Comparison of ENCODE assay signal across 1 cellular context in the genomic region with DNA sequence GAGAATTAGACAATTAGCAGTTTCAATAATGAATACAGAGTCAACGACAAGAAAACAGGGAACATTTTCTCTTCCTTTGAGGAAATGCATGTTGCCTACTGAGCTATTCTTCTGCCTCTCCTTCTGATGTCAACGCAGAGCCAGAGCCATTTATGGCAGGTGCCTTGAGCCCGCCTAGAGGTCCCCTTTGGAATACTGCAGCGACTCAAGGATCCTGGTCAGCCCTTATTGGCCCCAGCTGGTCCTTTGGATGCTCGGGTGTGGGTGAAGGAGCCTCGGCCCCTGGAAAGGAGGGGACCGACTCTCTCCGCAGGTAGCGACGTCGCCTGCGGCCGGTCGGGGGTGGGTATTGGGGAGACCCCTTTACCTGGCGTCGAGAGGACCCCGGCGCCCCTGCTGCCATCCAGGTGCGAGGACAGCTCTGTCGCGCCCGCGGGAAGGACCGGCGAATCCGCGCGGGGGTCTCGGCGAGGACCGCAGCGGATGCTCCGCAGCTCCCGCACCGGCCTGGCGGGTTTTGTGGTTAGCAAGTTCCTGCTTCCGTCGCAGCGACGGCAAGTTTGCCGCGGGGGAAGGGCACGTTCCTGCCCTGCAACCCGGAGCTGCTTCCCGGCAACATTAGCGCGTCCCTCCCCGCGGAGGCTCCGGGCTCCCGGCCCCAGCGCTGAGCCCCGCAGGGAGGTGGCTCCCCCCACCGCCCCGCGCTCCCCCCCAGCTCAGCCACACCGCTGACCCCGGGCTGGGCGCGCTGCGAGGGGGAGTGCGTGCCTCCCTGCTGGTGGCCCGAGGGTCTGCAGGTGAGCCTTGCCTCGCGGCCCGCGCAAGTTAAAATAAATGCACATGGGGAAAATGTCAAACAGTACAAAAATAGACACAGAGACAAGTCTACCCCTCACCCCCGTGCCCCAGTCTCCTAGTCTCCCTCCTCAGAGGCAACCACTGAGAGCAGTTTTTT.
A peak's percentile ranks its signal among the peaks of the same experiment; 100 is the strongest.
TF ChIP-seq lines count a peak whose summit lies in the region.

TSS of gene MANSC1 (minus strand) at position 532 of the 955 bp plus-strand sequence. CDS start 6,928 bp downstream, outside the sequence.

TF ChIP-seq in GM12878, 131 proteins besides CTCF, POLR2A, EP300 and RAD21 (continued from another document):
- TF ChIP-seq ZBTB11 (CRISPR knock-in tag; IDR thresholded peaks at IDR 0.05) (no peak), RUNX3 (IDR thresholded peaks at IDR 0.05; ENCODE audit: low read length) (peak; percentile 75), WRNIP1 (IDR thresholded peaks at IDR 0.05; ENCODE audit: borderline replicate concordance, low read depth, low read length) (no peak), ESRRA (IDR thresholded peaks at IDR 0.05; ENCODE audit: low read length) (no peak), EED (IDR thresholded peaks at IDR 0.05; ENCODE audit: low read depth) (0 out of 2 replicates have a peak, but pooled peaks have one; percentile 40), RAD51 (IDR thresholded peaks at IDR 0.05) (no peak), SMARCA5 (IDR thresholded peaks at IDR 0.05) (no peak), SRF (IDR thresholded peaks at IDR 0.05; ENCODE audit: low read depth in 2 of 2, low read length in 2 of 2) (no peak), SREBF2 (IDR thresholded peaks at IDR 0.05; ENCODE audit: low read length) (no peak)
- TF ChIP-seq, protein P1, sequence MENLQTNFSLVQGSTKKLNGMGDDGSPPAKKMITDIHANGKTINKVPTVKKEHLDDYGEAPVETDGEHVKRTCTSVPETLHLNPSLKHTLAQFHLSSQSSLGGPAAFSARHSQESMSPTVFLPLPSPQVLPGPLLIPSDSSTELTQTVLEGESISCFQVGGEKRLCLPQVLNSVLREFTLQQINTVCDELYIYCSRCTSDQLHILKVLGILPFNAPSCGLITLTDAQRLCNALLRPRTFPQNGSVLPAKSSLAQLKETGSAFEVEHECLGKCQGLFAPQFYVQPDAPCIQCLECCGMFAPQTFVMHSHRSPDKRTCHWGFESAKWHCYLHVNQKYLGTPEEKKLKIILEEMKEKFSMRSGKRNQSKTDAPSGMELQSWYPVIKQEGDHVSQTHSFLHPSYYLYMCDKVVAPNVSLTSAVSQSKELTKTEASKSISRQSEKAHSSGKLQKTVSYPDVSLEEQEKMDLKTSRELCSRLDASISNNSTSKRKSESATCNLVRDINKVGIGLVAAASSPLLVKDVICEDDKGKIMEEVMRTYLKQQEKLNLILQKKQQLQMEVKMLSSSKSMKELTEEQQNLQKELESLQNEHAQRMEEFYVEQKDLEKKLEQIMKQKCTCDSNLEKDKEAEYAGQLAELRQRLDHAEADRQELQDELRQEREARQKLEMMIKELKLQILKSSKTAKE (IDR thresholded peaks at IDR 0.05; ENCODE audit: low read depth, poor library complexity, severe bottlenecking): no peak
